ENCODE assay signal across 1 cellular context in genomic region chr2:127638361-127639110, GRCh38.
TF ChIP-seq lines count a peak whose summit lies in the region.

No MANE protein-coding gene starts in this region.

TF ChIP-seq in HepG2, 621 proteins besides CTCF, POLR2A, EP300 and RAD21 (continues in another document):
- TF ChIP-seq, protein P1, sequence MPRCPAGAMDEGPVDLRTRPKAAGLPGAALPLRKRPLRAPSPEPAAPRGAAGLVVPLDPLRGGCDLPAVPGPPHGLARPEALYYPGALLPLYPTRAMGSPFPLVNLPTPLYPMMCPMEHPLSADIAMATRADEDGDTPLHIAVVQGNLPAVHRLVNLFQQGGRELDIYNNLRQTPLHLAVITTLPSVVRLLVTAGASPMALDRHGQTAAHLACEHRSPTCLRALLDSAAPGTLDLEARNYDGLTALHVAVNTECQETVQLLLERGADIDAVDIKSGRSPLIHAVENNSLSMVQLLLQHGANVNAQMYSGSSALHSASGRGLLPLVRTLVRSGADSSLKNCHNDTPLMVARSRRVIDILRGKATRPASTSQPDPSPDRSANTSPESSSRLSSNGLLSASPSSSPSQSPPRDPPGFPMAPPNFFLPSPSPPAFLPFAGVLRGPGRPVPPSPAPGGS (CRISPR knock-in tag; IDR thresholded peaks at IDR 0.05): no peak
- TF ChIP-seq, protein P2, sequence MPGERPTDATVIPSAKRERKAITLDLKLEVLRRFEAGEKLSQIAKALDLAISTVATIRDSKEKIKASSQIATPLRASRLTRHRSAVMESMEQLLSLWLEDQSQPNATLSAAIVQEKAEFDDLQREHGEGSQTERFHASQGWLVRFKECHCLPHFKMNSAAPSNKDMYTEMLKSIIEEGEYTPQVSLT (CRISPR knock-in tag; IDR thresholded peaks at IDR 0.05; ENCODE audit: borderline replicate concordance, low read depth): no peak
- TF ChIP-seq U2AF2 (IDR thresholded peaks at IDR 0.05; ENCODE audit: low read depth, low read length): no peak
- TF ChIP-seq SMARCC2 (IDR thresholded peaks at IDR 0.05): no peak
- no peak for TF ChIP-seq SMAD1 (CRISPR knock-in tag; IDR thresholded peaks at IDR 0.05; ENCODE audit: borderline replicate concordance, low read depth)
- TF ChIP-seq ZNF558 (CRISPR knock-in tag; IDR thresholded peaks at IDR 0.05; ENCODE audit: borderline replicate concordance): no peak
- no peak for TF ChIP-seq ATF7 (IDR thresholded peaks at IDR 0.05)
- no peak for TF ChIP-seq ATF7 (CRISPR knock-in tag; IDR thresholded peaks at IDR 0.05)
- TF ChIP-seq ZFP36L1 (CRISPR knock-in tag; IDR thresholded peaks at IDR 0.05): no peak
- TF ChIP-seq, protein P3, sequence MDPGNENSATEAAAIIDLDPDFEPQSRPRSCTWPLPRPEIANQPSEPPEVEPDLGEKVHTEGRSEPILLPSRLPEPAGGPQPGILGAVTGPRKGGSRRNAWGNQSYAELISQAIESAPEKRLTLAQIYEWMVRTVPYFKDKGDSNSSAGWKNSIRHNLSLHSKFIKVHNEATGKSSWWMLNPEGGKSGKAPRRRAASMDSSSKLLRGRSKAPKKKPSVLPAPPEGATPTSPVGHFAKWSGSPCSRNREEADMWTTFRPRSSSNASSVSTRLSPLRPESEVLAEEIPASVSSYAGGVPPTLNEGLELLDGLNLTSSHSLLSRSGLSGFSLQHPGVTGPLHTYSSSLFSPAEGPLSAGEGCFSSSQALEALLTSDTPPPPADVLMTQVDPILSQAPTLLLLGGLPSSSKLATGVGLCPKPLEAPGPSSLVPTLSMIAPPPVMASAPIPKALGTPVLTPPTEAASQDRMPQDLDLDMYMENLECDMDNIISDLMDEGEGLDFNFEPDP (CRISPR knock-in tag; conservative IDR thresholded peaks at IDR 0.05): no peak
- TF ChIP-seq ZNF264 (CRISPR knock-in tag; IDR thresholded peaks at IDR 0.05): no peak
- no peak for TF ChIP-seq CSRNP1 (CRISPR knock-in tag; IDR thresholded peaks at IDR 0.05)
- TF ChIP-seq FIP1L1 (IDR thresholded peaks at IDR 0.05; ENCODE audit: borderline replicate concordance, insufficient read depth, low read depth, low read length): no peak
- no peak for TF ChIP-seq ZNF691 (CRISPR knock-in tag; IDR thresholded peaks at IDR 0.05; ENCODE audit: borderline replicate concordance, low read depth)
- TF ChIP-seq ZKSCAN1 (IDR thresholded peaks at IDR 0.05; ENCODE audit: low read length): peak; percentile 78
- TF ChIP-seq ZFP62 (CRISPR knock-in tag; IDR thresholded peaks at IDR 0.05): no peak
- TF ChIP-seq, protein P4, sequence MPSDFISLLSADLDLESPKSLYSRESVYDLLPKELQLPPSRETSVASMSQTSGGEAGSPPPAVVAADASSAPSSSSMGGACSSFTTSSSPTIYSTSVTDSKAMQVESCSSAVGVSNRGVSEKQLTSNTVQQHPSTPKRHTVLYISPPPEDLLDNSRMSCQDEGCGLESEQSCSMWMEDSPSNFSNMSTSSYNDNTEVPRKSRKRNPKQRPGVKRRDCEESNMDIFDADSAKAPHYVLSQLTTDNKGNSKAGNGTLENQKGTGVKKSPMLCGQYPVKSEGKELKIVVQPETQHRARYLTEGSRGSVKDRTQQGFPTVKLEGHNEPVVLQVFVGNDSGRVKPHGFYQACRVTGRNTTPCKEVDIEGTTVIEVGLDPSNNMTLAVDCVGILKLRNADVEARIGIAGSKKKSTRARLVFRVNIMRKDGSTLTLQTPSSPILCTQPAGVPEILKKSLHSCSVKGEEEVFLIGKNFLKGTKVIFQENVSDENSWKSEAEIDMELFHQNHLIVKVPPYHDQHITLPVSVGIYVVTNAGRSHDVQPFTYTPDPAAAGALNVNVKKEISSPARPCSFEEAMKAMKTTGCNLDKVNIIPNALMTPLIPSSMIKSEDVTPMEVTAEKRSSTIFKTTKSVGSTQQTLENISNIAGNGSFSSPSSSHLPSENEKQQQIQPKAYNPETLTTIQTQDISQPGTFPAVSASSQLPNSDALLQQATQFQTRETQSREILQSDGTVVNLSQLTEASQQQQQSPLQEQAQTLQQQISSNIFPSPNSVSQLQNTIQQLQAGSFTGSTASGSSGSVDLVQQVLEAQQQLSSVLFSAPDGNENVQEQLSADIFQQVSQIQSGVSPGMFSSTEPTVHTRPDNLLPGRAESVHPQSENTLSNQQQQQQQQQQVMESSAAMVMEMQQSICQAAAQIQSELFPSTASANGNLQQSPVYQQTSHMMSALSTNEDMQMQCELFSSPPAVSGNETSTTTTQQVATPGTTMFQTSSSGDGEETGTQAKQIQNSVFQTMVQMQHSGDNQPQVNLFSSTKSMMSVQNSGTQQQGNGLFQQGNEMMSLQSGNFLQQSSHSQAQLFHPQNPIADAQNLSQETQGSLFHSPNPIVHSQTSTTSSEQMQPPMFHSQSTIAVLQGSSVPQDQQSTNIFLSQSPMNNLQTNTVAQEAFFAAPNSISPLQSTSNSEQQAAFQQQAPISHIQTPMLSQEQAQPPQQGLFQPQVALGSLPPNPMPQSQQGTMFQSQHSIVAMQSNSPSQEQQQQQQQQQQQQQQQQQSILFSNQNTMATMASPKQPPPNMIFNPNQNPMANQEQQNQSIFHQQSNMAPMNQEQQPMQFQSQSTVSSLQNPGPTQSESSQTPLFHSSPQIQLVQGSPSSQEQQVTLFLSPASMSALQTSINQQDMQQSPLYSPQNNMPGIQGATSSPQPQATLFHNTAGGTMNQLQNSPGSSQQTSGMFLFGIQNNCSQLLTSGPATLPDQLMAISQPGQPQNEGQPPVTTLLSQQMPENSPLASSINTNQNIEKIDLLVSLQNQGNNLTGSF (CRISPR knock-in tag; IDR thresholded peaks at IDR 0.05): no peak
- TF ChIP-seq ZNF724P (CRISPR knock-in tag; IDR thresholded peaks at IDR 0.05; ENCODE audit: borderline replicate concordance): no peak
- TF ChIP-seq MAZ (IDR thresholded peaks at IDR 0.05; ENCODE audit: borderline replicate concordance, low read depth, low read length): no peak
- TF ChIP-seq MAZ (CRISPR knock-in tag; IDR thresholded peaks at IDR 0.05; ENCODE audit: low read depth): 0 out of 2 replicates have a peak, but pooled peaks have one; percentile 30
- TF ChIP-seq CEBPB (IDR thresholded peaks at IDR 0.05; ENCODE audit: borderline replicate concordance, low read depth, low read length): peak; percentile 60; the same call in 1 of the 2 replicates
- no peak for TF ChIP-seq MAFK (conservative IDR thresholded peaks at IDR 0.05 in 1 of 2, IDR thresholded peaks at IDR 0.05 in 1 of 2; ENCODE audit: low read length in 2 of 2)
- TF ChIP-seq ATF4 (CRISPR knock-in tag; IDR thresholded peaks at IDR 0.05): no peak
- TF ChIP-seq PITX1 (CRISPR knock-in tag; IDR thresholded peaks at IDR 0.05): no peak
- 0 out of 2 replicates have a peak, but pooled peaks have one; percentile 15 for TF ChIP-seq UBTF (CRISPR knock-in tag; IDR thresholded peaks at IDR 0.05)
- no peak for TF ChIP-seq NR1H2 (CRISPR knock-in tag; IDR thresholded peaks at IDR 0.05; ENCODE audit: borderline replicate concordance, low read depth)
- TF ChIP-seq KDM5A (IDR thresholded peaks at IDR 0.05; ENCODE audit: borderline replicate concordance, low read length): no peak
- no peak for TF ChIP-seq RFXANK (CRISPR knock-in tag; IDR thresholded peaks at IDR 0.05)
- no peak for TF ChIP-seq CSRNP2 (CRISPR knock-in tag; conservative IDR thresholded peaks at IDR 0.05; ENCODE audit: low read depth)
- no peak for TF ChIP-seq SIX1 (CRISPR knock-in tag; IDR thresholded peaks at IDR 0.05; ENCODE audit: borderline replicate concordance)
- 0 out of 2 replicates have a peak, but pooled peaks have one; percentile 26 for TF ChIP-seq ZNF687 (CRISPR knock-in tag; IDR thresholded peaks at IDR 0.05)
